In genomic region chr19:52748336-52748950, GRCh38 we compare ENCODE assay signal across 9 cellular contexts. TPM values are rescaled to one million over a fixed set of nuclear protein-coding genes. Genes with fewer than 3 reads are reported as not detected.
DNase-seq lines count a peak whose midpoint lies in the region; ATAC-seq and TF ChIP-seq lines count a peak whose summit lies in the region.
"Had no signal": no experiment of that assay in that cellular context is flagged by ENCODE, and none has a peak within 500 bp of the region (broad histone marks: within the 10 kb centered on the region; RNA-seq: fewer than 3 reads in every experiment).

No MANE protein-coding gene starts in this region.

- no peaks in the 10 kb centered on the region for H3K36me3 ChIP-seq in PC-9 (ENCODE audit: low read depth)
- H3K36me3 ChIP-seq: BLaER1 had no signal

- TF ChIP-seq CTCF in PC-9 (conservative IDR thresholded peaks at IDR 0.05) (peak; percentile 66), foreskin keratinocyte (conservative IDR thresholded peaks at IDR 0.05) (peak; percentile 50), GM10266 (IDR thresholded peaks at IDR 0.05; ENCODE audit: control insufficient read depth, insufficient read depth, low read depth, missing control alignments) (no peak)

- H3K4me1 ChIP-seq in PC-9 (replicated peaks; ENCODE audit: insufficient read depth) (no peaks in the 10 kb centered on the region), foreskin keratinocyte (no peaks in the 10 kb centered on the region)
- H3K4me1 ChIP-seq: BLaER1 had no signal

- no peak for ATAC-seq in foreskin keratinocyte

- H3K27me3 ChIP-seq in PC-9 (ENCODE audit: insufficient read depth, low read depth) = no peaks in the 10 kb centered on the region
- H3K27me3 ChIP-seq in foreskin keratinocyte = no peaks in the 10 kb centered on the region
- H3K27me3 ChIP-seq: BLaER1 had no signal

- BruUV-seq in PC-9 (replicated peaks; lab: Mats Ljungman, UMichigan) = no TSS peak

- H3F3A ChIP-seq in PC-9 (ENCODE audit: insufficient read depth, low read depth) = no peaks in the 10 kb centered on the region

- H3K27ac ChIP-seq in PC-9 (no peak overlapping the region), foreskin keratinocyte (no peak overlapping the region)
- H3K27ac ChIP-seq: BLaER1 had no signal

- H3K4me2 ChIP-seq in PC-9 = no peak overlapping the region
- H3K4me2 ChIP-seq: BLaER1 had no signal

- DNase-seq in NCI-H1694 (lab: John Stamatoyannopoulos, UW) = peak; percentile 8
- no peak for DNase-seq in NCI-H1694 treated with DMSO at 0.1 percent for 48 hours (lab: John Stamatoyannopoulos, UW)
- DNase-seq in PC-9 = no peak
- DNase-seq in foreskin keratinocyte = no peak
- peak; percentile 26 for DNase-seq in renal cortical epithelial cell (ENCODE audit: low read depth)
- DNase-seq in stimulated activated CD4-positive, alpha-beta T cell treated with anti-CD3 and anti-CD28 coated beads, Interleukin-4, amount 100 ng/mL, for 4 hours = no peak
- no peak for DNase-seq in GM10266 (ENCODE audit: extremely low spot score)
- no peak for DNase-seq in amniotic stem cell (lab: John Stamatoyannopoulos, UW)

- no peaks in the 10 kb centered on the region for H3K9me3 ChIP-seq in PC-9 (ENCODE audit: insufficient read depth, low read depth)
- H3K9me3 ChIP-seq: BLaER1 had no signal

- intact Hi-C loops in PC-9 (cut with micrococcal nuclease; ENCODE audit: unreplicated experiment) = loop anchor here (5.0 kb wide), 1 partner anchor 501 kb away; no protein-coding TSS in a partner anchor

- no peak overlapping the region for H3K4me3 ChIP-seq in PC-9
- H3K4me3 ChIP-seq: BLaER1 had no signal

- H2AFZ ChIP-seq in PC-9 = no peak overlapping the region

- no peaks in the 10 kb centered on the region for H3K79me2 ChIP-seq in PC-9 (ENCODE audit: low read depth)

- H3K9me2 ChIP-seq in PC-9 (ENCODE audit: insufficient read depth) = no peaks in the 10 kb centered on the region

- H4K20me1 ChIP-seq in PC-9 (ENCODE audit: insufficient read depth) = no peaks in the 10 kb centered on the region
- H4K20me1 ChIP-seq: BLaER1 had no signal

- CTCF ChIA-PET in PC-9 (lab: Charles Lee) = no interaction called here

- POLR2A ChIA-PET in PC-9 (lab: Charles Lee; ENCODE audit: unreplicated experiment) = no interaction called here

RNA-seq across cellular contexts. Expression of gene ZNF611, which starts 13.6 kb away (rescaled TPM):
- total RNA-seq in PC-9 (2021) = 25.5 and 26.2 TPM in 2 replicates
- total RNA-seq in foreskin keratinocyte = 6.5 and 6.9 TPM in 2 replicates
- 0.85 and 1.2 TPM in 2 replicates for polyA plus RNA-seq in foreskin keratinocyte
- total RNA-seq in renal cortical epithelial cell = 27.4 and 77.3 TPM in 2 replicates

RNA-seq across cellular contexts. Expression of gene ZNF600, which starts 38.1 kb away (rescaled TPM):
- total RNA-seq in PC-9 (2021) (21.4 and 27.9 TPM in 2 replicates), foreskin keratinocyte (6.1 and 11.1 TPM in 2 replicates), renal cortical epithelial cell (10.2 and 10.8 TPM in 2 replicates)
- polyA plus RNA-seq in foreskin keratinocyte = 2.3 and 4.6 TPM in 2 replicates

Comparison
In these comparisons a context has a peak if more than half of its experiments do, and no peak if none do; other contexts are left out.
1. DNase-seq: peak in NCI-H1694 (single experiment) and renal cortical epithelial cell (single experiment); none in NCI-H1694 treated with DMSO at 0.1 percent for 48 hours (single experiment), PC-9 (0 of 2), foreskin keratinocyte (0 of 2), stimulated activated CD4-positive, alpha-beta T cell treated with anti-CD3 and anti-CD28 coated beads, Interleukin-4, amount 100 ng/mL, for 4 hours (0 of 2), GM10266 (single experiment) and amniotic stem cell (single experiment).